Comparison of ENCODE assay signal across 8 cellular contexts in genomic region chr9:87445646-87446045, GRCh38. TPM values are rescaled to one million over a fixed set of nuclear protein-coding genes. Genes with fewer than 3 reads are reported as not detected.
DNase-seq lines count a peak whose midpoint lies in the region; ATAC-seq and TF ChIP-seq lines count a peak whose summit lies in the region.

No MANE protein-coding gene starts in this region.

- TF ChIP-seq CTCF in fibroblast of the aortic adventitia (IDR thresholded peaks at IDR 0.05; ENCODE audit: insufficient read depth, low read length) (no peak), osteoblast (IDR thresholded peaks at IDR 0.05; ENCODE audit: extremely low read depth, low read depth, low read length) (no peak), BE2C (IDR thresholded peaks at IDR 0.05; ENCODE audit: low read depth, low read length) (no peak)

- no peaks in the 10 kb centered on the region for H3K79me2 ChIP-seq in osteoblast (ENCODE audit: insufficient read depth, low read length)

- no peaks in the 10 kb centered on the region for H3K36me3 ChIP-seq in BLaER1
- H3K36me3 ChIP-seq in osteoblast (ENCODE audit: insufficient read depth, low read length), result no peaks in the 10 kb centered on the region
- no peaks in the 10 kb centered on the region for H3K36me3 ChIP-seq in BE2C

- ATAC-seq in GM18861 (IDR thresholded peaks at IDR 0.05; ENCODE audit: unreplicated experiment), result peak; percentile 93
- ATAC-seq in HG02981 (IDR thresholded peaks at IDR 0.05; ENCODE audit: unreplicated experiment), result peak; percentile 93

- in situ Hi-C loops in SK-MEL-5 (cut with HindIII; ENCODE audit: low pct_unique_long_range_greater_than_20kb, low sequenced_read_pairs), result no loop called here

- H3K27me3 ChIP-seq in BLaER1 (no peaks in the 10 kb centered on the region), osteoblast (ENCODE audit: insufficient read depth, low read length) (peaks cover 5% of the 10 kb centered on the region), BE2C (no peaks in the 10 kb centered on the region)

- DNase-seq in SK-MEL-5 (ENCODE audit: low read depth, low spot score) (peak; percentile 87), fibroblast of the aortic adventitia (ENCODE audit: low read depth) (peak; percentile 13), osteoblast (ENCODE audit: insufficient read length, low spot score, missing footprints) (no peak), activated gamma-delta T cell (lab: John Stamatoyannopoulos, UW) (no peak), BE2C (no peak)

- H3K9me3 ChIP-seq in BLaER1 (no peaks in the 10 kb centered on the region), osteoblast (ENCODE audit: low read depth, low read length) (no peaks in the 10 kb centered on the region), BE2C (no peaks in the 10 kb centered on the region)

- H3K4me3 ChIP-seq in BLaER1, result no peak overlapping the region
- H3K4me3 ChIP-seq in fibroblast of the aortic adventitia (ENCODE audit: low read depth, low read length), result no peak overlapping the region
- no peak overlapping the region for H3K4me3 ChIP-seq in osteoblast (ENCODE audit: insufficient read depth, low read length)
- no peak overlapping the region for H3K4me3 ChIP-seq in BE2C (ENCODE audit: low read depth, low read length)

- no peak overlapping the region for H3K9ac ChIP-seq in BLaER1

- 0 out of 2 replicates have a peak, but pooled peaks cover 5% of the 10 kb centered on the region for H3K4me1 ChIP-seq in BLaER1
- no peaks in the 10 kb centered on the region for H3K4me1 ChIP-seq in osteoblast (ENCODE audit: insufficient read depth, low read length)
- peaks cover 8% of the 10 kb centered on the region for H3K4me1 ChIP-seq in BE2C

- peak overlapping the region; percentile 49 for H2AFZ ChIP-seq in osteoblast (ENCODE audit: low read length)

- no peaks in the 10 kb centered on the region for H4K20me1 ChIP-seq in BLaER1
- no peaks in the 10 kb centered on the region for H4K20me1 ChIP-seq in osteoblast (ENCODE audit: insufficient read depth, low read length)

- H3K27ac ChIP-seq in BLaER1, result no peak overlapping the region
- H3K27ac ChIP-seq in osteoblast (ENCODE audit: low read depth, low read length), result no peak overlapping the region

- peak overlapping the region; percentile 37 for H3K4me2 ChIP-seq in BLaER1
- H3K4me2 ChIP-seq in osteoblast (ENCODE audit: insufficient read depth, low read length), result peak overlapping the region; percentile 14

RNA-seq across cellular contexts. Expression of gene DAPK1, which starts 52.0 kb away (rescaled TPM):
- total RNA-seq in SK-MEL-5 (2014; rRNA removed; shearing (Covaris generic)), result 31.4 and 38.1 TPM in 2 replicates
- polyA plus RNA-seq in SK-MEL-5 (2015; cell fraction: cytosol; rRNA removed), result 40.8 and 54.5 TPM in 2 replicates
- 100 and 109 TPM in 2 replicates for polyA plus RNA-seq in SK-MEL-5 (2015; cell fraction: nucleus; rRNA removed)
- total RNA-seq in fibroblast of the aortic adventitia (ENCODE audit: low replicate concordance) (30.9 and 119 TPM in 2 replicates), osteoblast (42.7 and 55.4 TPM in 2 replicates)
- polyA plus RNA-seq in BE2C (2012; ENCODE audit: insufficient read depth, insufficient read length, low read depth), result 27.7 TPM

Comparison
In these comparisons a context has a peak if more than half of its experiments do, and no peak if none do; other contexts are left out.
1. DNase-seq: peak in SK-MEL-5 (single experiment) and fibroblast of the aortic adventitia (single experiment); none in osteoblast (single experiment), activated gamma-delta T cell (single experiment) and BE2C (single experiment).